Comparison of ENCODE assay signal across 8 cellular contexts in the genomic region with DNA sequence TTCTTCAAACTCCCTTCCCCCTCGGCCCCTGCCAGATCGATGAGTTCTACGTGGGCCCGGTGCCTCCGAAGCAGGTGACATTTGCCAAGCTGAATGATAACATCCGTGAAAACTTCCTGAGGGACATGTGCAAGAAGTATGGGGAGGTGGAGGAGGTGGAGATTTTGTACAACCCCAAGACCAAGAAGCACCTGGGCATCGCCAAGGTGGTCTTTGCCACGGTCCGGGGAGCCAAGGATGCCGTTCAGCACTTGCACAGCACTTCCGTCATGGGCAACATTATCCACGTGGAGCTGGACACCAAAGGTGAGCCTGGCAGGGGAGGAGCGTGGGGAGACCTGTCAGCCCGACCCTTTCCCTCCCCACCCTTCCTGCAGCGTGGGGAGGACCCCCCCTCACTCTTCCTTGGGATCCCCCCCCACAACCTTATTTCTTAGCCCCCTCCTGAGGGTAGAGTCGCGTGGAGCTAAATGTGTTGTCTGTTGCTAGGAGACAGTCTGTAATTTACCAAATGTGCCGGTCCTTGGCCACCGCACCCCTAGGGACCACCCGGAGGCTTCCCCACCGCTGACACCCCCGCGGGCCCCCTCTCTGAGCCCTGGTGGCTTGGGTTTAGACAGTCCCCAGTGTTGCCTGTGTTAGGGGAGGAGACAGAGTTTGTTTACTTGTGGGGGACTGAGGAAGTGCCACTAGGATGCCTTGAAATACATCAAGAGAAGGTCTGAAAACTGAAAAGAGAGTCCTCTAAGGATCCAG. TPM values are rescaled to one million over a fixed set of nuclear protein-coding genes. Genes with fewer than 3 reads are reported as not detected.
DNase-seq lines count a peak whose midpoint lies in the region; ATAC-seq, FAIRE-seq and TF ChIP-seq lines count a peak whose summit lies in the region.

No MANE protein-coding gene starts in this region.

- ATAC-seq in CD4-positive, CD25-positive, alpha-beta regulatory T cell (ENCODE audit: low read depth in 2 of 2): no peak
- ATAC-seq in GM21423 (IDR thresholded peaks at IDR 0.05; ENCODE audit: unreplicated experiment): no peak

- no peaks in the 10 kb centered on the region for H3K9me3 Mint-ChIP-seq in CD4-positive, CD25-positive, alpha-beta regulatory T cell

- peaks cover 30% of the 10 kb centered on the region for H3K36me3 Mint-ChIP-seq in CD4-positive, CD25-positive, alpha-beta regulatory T cell

- H3K27ac ChIP-seq in CD4-positive, CD25-positive, alpha-beta regulatory T cell (ENCODE audit: insufficient read depth, low read length, poor library complexity, severe bottlenecking): peak overlapping the region; percentile 73
- H3K27ac ChIP-seq in KOPT-K1 (ENCODE audit: low read depth, low read length, poor library complexity, severe bottlenecking): peak overlapping the region; percentile 39

- peaks cover 31% of the 10 kb centered on the region for H3K36me3 ChIP-seq in CD4-positive, CD25-positive, alpha-beta regulatory T cell (ENCODE audit: control insufficient read depth, insufficient read depth, low read length)
- H3K36me3 ChIP-seq in KOPT-K1 (ENCODE audit: insufficient read depth, low read length) (peaks cover 54% of the 10 kb centered on the region), bronchial epithelial cell (ENCODE audit: control insufficient read depth, insufficient read depth, low read length) (peaks cover 16% of the 10 kb centered on the region), mucosa of stomach (ENCODE audit: control insufficient read depth, insufficient read depth, low read length) (peaks cover 8% of the 10 kb centered on the region)

- peak overlapping the region; percentile 19 for H3K9ac ChIP-seq in mucosa of stomach (ENCODE audit: low read length)

- FAIRE-seq in bronchial epithelial cell (lab: Jason Lieb, UNC): no peak

- no peaks in the 10 kb centered on the region for H3K27me3 ChIP-seq in CD4-positive, CD25-positive, alpha-beta regulatory T cell (ENCODE audit: control insufficient read depth, insufficient read depth, low read length)
- H3K27me3 ChIP-seq in bronchial epithelial cell (ENCODE audit: control insufficient read depth, insufficient read depth, low read length) (no peaks in the 10 kb centered on the region), mucosa of stomach (ENCODE audit: control insufficient read depth, insufficient read depth, low read length) (no peaks in the 10 kb centered on the region)

- no peaks in the 10 kb centered on the region for H3K9me3 ChIP-seq in CD4-positive, CD25-positive, alpha-beta regulatory T cell (ENCODE audit: control insufficient read depth in 2 of 2, low read length in 2 of 2)
- no peaks in the 10 kb centered on the region for H3K9me3 ChIP-seq in KOPT-K1 (ENCODE audit: insufficient read depth, low read length, poor library complexity, severe bottlenecking)
- H3K9me3 ChIP-seq in mucosa of stomach (ENCODE audit: control insufficient read depth, low read length): no peaks in the 10 kb centered on the region

- peak overlapping the region; percentile 86 to 93 (median 93) for H3K27ac Mint-ChIP-seq in CD4-positive, CD25-positive, alpha-beta regulatory T cell

- H3K4me1 ChIP-seq in CD4-positive, CD25-positive, alpha-beta regulatory T cell (ENCODE audit: control insufficient read depth, insufficient read depth, low read length, poor library complexity, severe bottlenecking): peaks cover 65% of the 10 kb centered on the region
- H3K4me1 ChIP-seq in mucosa of stomach (ENCODE audit: control insufficient read depth, insufficient read depth, low read length): peaks cover 24% of the 10 kb centered on the region

- no peak for TF ChIP-seq CTCF in bronchial epithelial cell (IDR thresholded peaks at IDR 0.05; ENCODE audit: insufficient read depth, low read length, severe bottlenecking)

- peak overlapping the region; percentile 91 to 99 (median 98) for H3K4me3 Mint-ChIP-seq in CD4-positive, CD25-positive, alpha-beta regulatory T cell

- peak overlapping the region; percentile 89 for H3K4me3 ChIP-seq in CD4-positive, CD25-positive, alpha-beta regulatory T cell (ENCODE audit: low read depth, low read length)
- peak overlapping the region; percentile 68 for H3K4me3 ChIP-seq in bronchial epithelial cell (ENCODE audit: low read depth, low read length)
- peak overlapping the region; percentile 31 for H3K4me3 ChIP-seq in mucosa of stomach (ENCODE audit: low read length)

- H3K27me3 Mint-ChIP-seq in CD4-positive, CD25-positive, alpha-beta regulatory T cell: peaks cover 11% of the 10 kb centered on the region

- peaks cover 8 to 44% (median 34%) of the 10 kb centered on the region in 4 donors for H3K4me1 Mint-ChIP-seq in CD4-positive, CD25-positive, alpha-beta regulatory T cell

- peak in 2 of 3 donors; percentile 41 for DNase-seq in CD4-positive, CD25-positive, alpha-beta regulatory T cell
- DNase-seq in bronchial epithelial cell (ENCODE audit: low read depth) (no peak), glomerular visceral epithelial cell (ENCODE audit: extremely low spot score) (no peak), cortex of kidney (lab: John Stamatoyannopoulos, UW) (no peak), NCI-H1105 (lab: John Stamatoyannopoulos, UW) (no peak)

RNA-seq across cellular contexts. Expression of a gene that starts 2.2 kb away (rescaled TPM):
- 118 TPM for total RNA-seq in CD4-positive, CD25-positive, alpha-beta regulatory T cell
- 1 to 10 TPM; 1.2 to 2.0 (median 1.5) TPM for polyA plus RNA-seq in CD4-positive, CD25-positive, alpha-beta regulatory T cell
- 1.8 and 2.2 TPM in 2 replicates for total RNA-seq in bronchial epithelial cell

RNA-seq across cellular contexts. Expression of a gene that starts 12.5 kb away (rescaled TPM):
- 149 TPM for total RNA-seq in CD4-positive, CD25-positive, alpha-beta regulatory T cell
- polyA plus RNA-seq in CD4-positive, CD25-positive, alpha-beta regulatory T cell: 100 to 1,000 TPM in 1 of 4 donors, 10 to 100 TPM in 3; 80.4 to 100 (median 92.0) TPM
- total RNA-seq in bronchial epithelial cell: 15.5 and 27.7 TPM in 2 replicates

RNA-seq across cellular contexts. Expression of a gene that starts 52.7 kb away (rescaled TPM):
- total RNA-seq in CD4-positive, CD25-positive, alpha-beta regulatory T cell: not detected
- not detected for polyA plus RNA-seq in CD4-positive, CD25-positive, alpha-beta regulatory T cell
- total RNA-seq in bronchial epithelial cell: 0.79 TPM in 1 of 2 replicates, not detected in the other

Comparison
In these comparisons a context has a peak if more than half of its experiments do, and no peak if none do; other contexts are left out.
1. DNase-seq: peak in CD4-positive, CD25-positive, alpha-beta regulatory T cell (2 of 3); none in bronchial epithelial cell (single experiment), glomerular visceral epithelial cell (single experiment), cortex of kidney (single experiment) and NCI-H1105 (single experiment).
2. H3K4me3 ChIP-seq: peak in every context shown above with its lines; median percentile 89 in CD4-positive, CD25-positive, alpha-beta regulatory T cell; 68 in bronchial epithelial cell; 31 in mucosa of stomach.
3. RNA of a gene that starts 2.2 kb away (total RNA-seq): 118 TPM in CD4-positive, CD25-positive, alpha-beta regulatory T cell (single experiment); 1.8 to 2.2 TPM in bronchial epithelial cell; every median in the first group is over 10 times any median in the second.